Comparison of ENCODE assay signal across 8 cellular contexts in the genomic region with DNA sequence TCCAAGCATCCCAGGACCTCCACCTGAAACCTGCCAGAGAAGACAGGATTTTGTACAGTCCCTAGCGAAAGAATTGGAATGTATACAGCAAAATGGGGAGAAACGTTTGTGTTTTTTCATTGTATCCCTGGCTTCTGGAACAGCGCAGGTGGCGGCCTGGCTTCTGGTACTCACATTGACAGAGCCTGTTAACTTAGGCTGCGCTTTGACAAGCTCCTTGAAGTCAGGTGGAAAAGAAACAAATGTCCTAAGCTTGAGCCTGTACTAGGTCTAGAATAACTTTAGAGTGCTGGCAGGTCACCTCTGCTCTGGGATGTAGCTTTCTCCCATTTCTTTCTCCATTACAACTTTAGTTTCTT.
DNase-seq lines count a peak whose midpoint lies in the region; ATAC-seq and TF ChIP-seq lines count a peak whose summit lies in the region.

No MANE protein-coding gene starts in this region.

- H3K27ac ChIP-seq in GM23248 (no peak overlapping the region), right lobe of liver (peak overlapping the region; percentile 14 to 74 (median 72))

- no peaks in the 10 kb centered on the region for H3K9me2 ChIP-seq in GM23248 (ENCODE audit: insufficient read depth)

- H3K79me2 ChIP-seq in GM23248 (ENCODE audit: insufficient read depth), result no peaks in the 10 kb centered on the region

- H3K27me3 ChIP-seq in GM23248 (replicated peaks; ENCODE audit: insufficient read depth) (no peaks in the 10 kb centered on the region), right lobe of liver (no peaks in the 10 kb centered on the region)

- DNase-seq in GM23248, result no peak
- no peak for DNase-seq in T-cell
- DNase-seq in right lobe of liver, result peak in 1 of 3 donors; percentile 22
- DNase-seq in stimulated activated effector memory CD8-positive, alpha-beta T cell treated with anti-CD3 and anti-CD28 coated beads, Interleukin-12 subunit alpha, Interleukin-12 subunit beta, amount 100 ng/mL, for 72 hours (ENCODE audit: low spot score in 2 of 2), result no peak
- DNase-seq in cerebellar cortex (ENCODE audit: low spot score), result no peak

- no peaks in the 10 kb centered on the region for H3K27me3 Mint-ChIP-seq in T-cell

- in situ Hi-C loops in GM23248 (cut with MboI), result no loop called here

- H3K4me3 ChIP-seq in GM23248 (no peak overlapping the region), right lobe of liver (no peak overlapping the region)

- H3K9me3 Mint-ChIP-seq in T-cell, result no peaks in the 10 kb centered on the region
- H3K9me3 Mint-ChIP-seq in stimulated activated effector memory CD8-positive, alpha-beta T cell treated with anti-CD3 and anti-CD28 coated beads, Interleukin-12 subunit alpha, Interleukin-12 subunit beta, amount 100 ng/mL, for 72 hours, result no peaks in the 10 kb centered on the region

- no peaks in the 10 kb centered on the region for H3K36me3 Mint-ChIP-seq in T-cell
- no peaks in the 10 kb centered on the region for H3K36me3 Mint-ChIP-seq in stimulated activated effector memory CD8-positive, alpha-beta T cell treated with anti-CD3 and anti-CD28 coated beads, Interleukin-12 subunit alpha, Interleukin-12 subunit beta, amount 100 ng/mL, for 72 hours

- H3K4me1 Mint-ChIP-seq in T-cell, result peaks cover 45 to 68% (median 57%) of the 10 kb centered on the region in 3 donors
- peaks cover 29% of the 10 kb centered on the region for H3K4me1 Mint-ChIP-seq in stimulated activated effector memory CD8-positive, alpha-beta T cell treated with anti-CD3 and anti-CD28 coated beads, Interleukin-12 subunit alpha, Interleukin-12 subunit beta, amount 100 ng/mL, for 72 hours

- no peak for TF ChIP-seq POLR2A in right lobe of liver (IDR thresholded peaks at IDR 0.05)

- WGBS in GM23248 (ENCODE audit: low coverage in 1 of 2, low lambda C conversion rate in 2 of 2, missing lambda C conversion rate in 2 of 2), 2 experiments, result 77 to 78% methylated on average over 5 of the region's 5 CpGs
- WGBS in right lobe of liver (ENCODE audit: insufficient coverage, low coverage, low lambda C conversion rate, missing lambda C conversion rate), result 82% methylated on average over 5 of the region's 5 CpGs

- peak overlapping the region; percentile 95 for H3K27ac Mint-ChIP-seq in T-cell
- peak overlapping the region; percentile 81 for H3K27ac Mint-ChIP-seq in stimulated activated effector memory CD8-positive, alpha-beta T cell treated with anti-CD3 and anti-CD28 coated beads, Interleukin-12 subunit alpha, Interleukin-12 subunit beta, amount 100 ng/mL, for 72 hours

- H3K4me3 Mint-ChIP-seq in T-cell, result peak overlapping the region in 1 of 3 donors; percentile 71
- H3K4me3 Mint-ChIP-seq in stimulated activated effector memory CD8-positive, alpha-beta T cell treated with anti-CD3 and anti-CD28 coated beads, Interleukin-12 subunit alpha, Interleukin-12 subunit beta, amount 100 ng/mL, for 72 hours, result peak overlapping the region; percentile 63

- no peaks in the 10 kb centered on the region for H3K36me3 ChIP-seq in GM23248 (ENCODE audit: low read depth)
- no peaks in the 10 kb centered on the region for H3K36me3 ChIP-seq in right lobe of liver

- H3K4me1 ChIP-seq in GM23248 (ENCODE audit: insufficient read depth) (peaks cover 24% of the 10 kb centered on the region), right lobe of liver (peaks cover 0 to 20% (median 8%) of the 10 kb centered on the region in 4 donors)

- no peaks in the 10 kb centered on the region for H3K9me3 ChIP-seq in GM23248 (ENCODE audit: low read depth)
- no peaks in the 10 kb centered on the region for H3K9me3 ChIP-seq in right lobe of liver

- H2AFZ ChIP-seq in GM23248, result peak overlapping the region; percentile 80

- TF ChIP-seq CTCF in right lobe of liver (IDR thresholded peaks at IDR 0.05), result no peak

- peak overlapping the region; percentile 55 for H3K9ac ChIP-seq in GM23248

- intact Hi-C loops in right lobe of liver (cut with DNase I), result loop anchor here (5.0 to 10.0 kb wide), 3 partner anchors 64 to 352 kb away; partner anchors contain the start of gene KLF3 (in 1 of the 2)

- CTCF ChIA-PET in T-cell (lab: Charles Lee), result interaction anchor here (0.5 to 4.4 kb wide), 26 partner anchors 8 to 1574 kb away, joined by 3 to 41 read pairs (median 6); partner anchors contain the start of gene TLR10 (in 1 of the 2)

- H3K4me2 ChIP-seq in GM23248 (ENCODE audit: unreplicated experiment), result no peak overlapping the region

- H3F3A ChIP-seq in GM23248 (ENCODE audit: insufficient read depth), result peaks cover 18% of the 10 kb centered on the region

- POLR2A ChIA-PET in T-cell (lab: Charles Lee), result interaction anchor here (0.6 to 1.9 kb wide), 9 partner anchors 7 to 389 kb away, joined by 3 to 15 read pairs (median 5); no protein-coding TSS in a partner anchor

- ATAC-seq in T-cell (replicated peaks in 1 of 4) (no peak), right lobe of liver (no peak), GM19463 (IDR thresholded peaks at IDR 0.05; ENCODE audit: unreplicated experiment) (no peak), GM18520 (IDR thresholded peaks at IDR 0.05; ENCODE audit: unreplicated experiment) (no peak), HG03460 (IDR thresholded peaks at IDR 0.05; ENCODE audit: unreplicated experiment) (no peak)
- ATAC-seq in stimulated activated effector memory CD8-positive, alpha-beta T cell treated with anti-CD3 and anti-CD28 coated beads, Interleukin-12 subunit alpha, Interleukin-12 subunit beta, amount 100 ng/mL, for 72 hours, result no peak

- H4K20me1 ChIP-seq in GM23248 (ENCODE audit: insufficient read depth), result no peaks in the 10 kb centered on the region
